Comparison of ENCODE assay signal across 3 cellular contexts in genomic region chr1:248872752-248873408, GRCh38.
TF ChIP-seq lines count a peak whose summit lies in the region.

No MANE protein-coding gene starts in this region.

TF ChIP-seq in HEK293, 187 proteins besides CTCF, POLR2A, EP300 and RAD21 (continues in another document):
- no peak for TF ChIP-seq ZNF701 (tag by site-specific recombination; IDR thresholded peaks at IDR 0.05)
- peak; percentile 9; the same call in 1 of the 2 replicates for TF ChIP-seq ZNF341 (tag by site-specific recombination; IDR thresholded peaks at IDR 0.05; ENCODE audit: low read depth)
- no peak for TF ChIP-seq TSHZ1 (tag by site-specific recombination; IDR thresholded peaks at IDR 0.05; ENCODE audit: borderline replicate concordance)
- TF ChIP-seq KLF9 (tag by site-specific recombination; IDR thresholded peaks at IDR 0.05; ENCODE audit: low read depth), result 0 out of 2 replicates have a peak, but pooled peaks have one; percentile 31
- TF ChIP-seq ZNF335 (tag by site-specific recombination; conservative IDR thresholded peaks at IDR 0.05), result peak; percentile 68
- 0 out of 2 replicates have a peak, but pooled peaks have one; percentile 29 for TF ChIP-seq ZNF580 (tag by site-specific recombination; IDR thresholded peaks at IDR 0.05)
- no peak for TF ChIP-seq ZNF266 (tag by site-specific recombination; IDR thresholded peaks at IDR 0.05; ENCODE audit: low read depth)
- no peak for TF ChIP-seq REST (tag by site-specific recombination; IDR thresholded peaks at IDR 0.05)
- TF ChIP-seq EGR2 (tag by site-specific recombination; IDR thresholded peaks at IDR 0.05; ENCODE audit: low read depth), result 0 out of 2 replicates have a peak, but pooled peaks have one; percentile 8

TF ChIP-seq in SK-N-SH, 30 proteins besides CTCF, POLR2A, EP300 and RAD21:
- TF ChIP-seq GATA2 (CRISPR knock-in tag; IDR thresholded peaks at IDR 0.05) (peak; percentile 71; the same call in 1 of the 2 replicates), MXI1 (IDR thresholded peaks at IDR 0.05; ENCODE audit: low read depth, low read length) (peak; percentile 55; the same call in 1 of the 2 replicates), RFX5 (IDR thresholded peaks at IDR 0.05; ENCODE audit: low read length) (no peak), FOXJ3 (CRISPR knock-in tag; IDR thresholded peaks at IDR 0.05) (peak; percentile 16; the same call in 1 of the 2 replicates), GABPA (IDR thresholded peaks at IDR 0.05; ENCODE audit: low read depth) (no peak), NRF1 (IDR thresholded peaks at IDR 0.05; ENCODE audit: low read depth, low read length) (no peak), TCF12 (IDR thresholded peaks at IDR 0.05) (no peak)

TF ChIP-seq in K562, 482 proteins besides CTCF, POLR2A, EP300 and RAD21 (continues in another document):
- TF ChIP-seq ZFP36 (IDR thresholded peaks at IDR 0.05; ENCODE audit: low read depth, low read length, partially characterized antibody), result peak; percentile 30
- no peak; the same call in 1 of the 2 replicates for TF ChIP-seq TARDBP (IDR thresholded peaks at IDR 0.05)
- TF ChIP-seq TEAD1 (CRISPR knock-in tag; IDR thresholded peaks at IDR 0.05), result peak; percentile 11 to 71; a peak in 3 of 4 replicates
- TF ChIP-seq ZBTB1 (CRISPR knock-in tag; IDR thresholded peaks at IDR 0.05; ENCODE audit: borderline replicate concordance, low read depth), result peak; percentile 95
- peak; percentile 42 for TF ChIP-seq KDM5B (IDR thresholded peaks at IDR 0.05; ENCODE audit: insufficient replicate concordance, low read depth, low read length)
- peak; percentile 5; the same call in 1 of the 2 replicates for TF ChIP-seq ZNF24 (IDR thresholded peaks at IDR 0.05)
- TF ChIP-seq HMBOX1 (IDR thresholded peaks at IDR 0.05), result peak; percentile 79
- peak; percentile 41; the same call in 1 of the 2 replicates for TF ChIP-seq EP400 (IDR thresholded peaks at IDR 0.05)
- no peak for TF ChIP-seq NFATC3 (IDR thresholded peaks at IDR 0.05)
- TF ChIP-seq HMGXB4 (CRISPR knock-in tag; IDR thresholded peaks at IDR 0.05), result 0 out of 2 replicates have a peak, but pooled peaks have one; percentile 21
- TF ChIP-seq ZBTB11 (CRISPR knock-in tag; IDR thresholded peaks at IDR 0.05), result no peak
- TF ChIP-seq CEBPG (CRISPR knock-in tag; IDR thresholded peaks at IDR 0.05), result 0 out of 2 replicates have a peak, but pooled peaks have one; percentile 19
- no peak; a peak in 1 of 4 replicates for TF ChIP-seq CEBPG (tag; conservative IDR thresholded peaks at IDR 0.05 in 1 of 2, IDR thresholded peaks at IDR 0.05 in 1 of 2)
- 0 out of 2 replicates have a peak, but pooled peaks have one; percentile 11 for TF ChIP-seq ARID3B (CRISPR knock-in tag; IDR thresholded peaks at IDR 0.05; ENCODE audit: borderline replicate concordance)
- TF ChIP-seq ZBTB7A (IDR thresholded peaks at IDR 0.05; ENCODE audit: borderline replicate concordance, control insufficient read depth, low read depth, low read length), result peak; percentile 66; the same call in 1 of the 2 replicates
- no peak for TF ChIP-seq JUND (IDR thresholded peaks at IDR 0.05; ENCODE audit: borderline replicate concordance, low read depth, low read length)
- 0 out of 3 replicates have a peak, but pooled peaks have one; percentile 5 for TF ChIP-seq JUND (tag; IDR thresholded peaks at IDR 0.05; ENCODE audit: borderline replicate concordance, low read depth, low read length)
- TF ChIP-seq NCOR1 (IDR thresholded peaks at IDR 0.05), result peak; percentile 27; the same call in 1 of the 2 replicates
- TF ChIP-seq HNRNPLL (IDR thresholded peaks at IDR 0.05; ENCODE audit: low read depth, low read length, poor library complexity, severe bottlenecking), result peak; percentile 10
- peak; percentile 82; the same call in 1 of the 2 replicates for TF ChIP-seq CBFB (CRISPR knock-in tag; IDR thresholded peaks at IDR 0.05)
- 0 out of 2 replicates have a peak, but pooled peaks have one; percentile 10 for TF ChIP-seq CC2D1A (IDR thresholded peaks at IDR 0.05)
- 0 out of 2 replicates have a peak, but pooled peaks have one; percentile 59 for TF ChIP-seq POLR2G (IDR thresholded peaks at IDR 0.05; ENCODE audit: low read depth, low read length)
- TF ChIP-seq SAFB2 (IDR thresholded peaks at IDR 0.05; ENCODE audit: borderline replicate concordance, low read depth, low read length, severe bottlenecking), result no peak
- TF ChIP-seq MEF2D (tag; conservative IDR thresholded peaks at IDR 0.05; ENCODE audit: low read depth), result peak; percentile 88
- TF ChIP-seq CLOCK (CRISPR knock-in tag; IDR thresholded peaks at IDR 0.05; ENCODE audit: borderline replicate concordance), result 0 out of 2 replicates have a peak, but pooled peaks have one; percentile 7
- TF ChIP-seq CHD2 (IDR thresholded peaks at IDR 0.05; ENCODE audit: low read depth, low read length), result no peak
- TF ChIP-seq MAX (CRISPR knock-in tag; IDR thresholded peaks at IDR 0.05), result peak; percentile 61; the same call in 1 of the 2 replicates
- TF ChIP-seq NR2C2 (CRISPR knock-in tag; IDR thresholded peaks at IDR 0.05), result 0 out of 2 replicates have a peak, but pooled peaks have one; percentile 46
- peak; percentile 76; the same call in 1 of the 2 replicates for TF ChIP-seq NR2C2 (tag; IDR thresholded peaks at IDR 0.05)
- TF ChIP-seq ZNF76 (CRISPR knock-in tag; IDR thresholded peaks at IDR 0.05; ENCODE audit: borderline replicate concordance), result 0 out of 2 replicates have a peak, but pooled peaks have one; percentile 35
- TF ChIP-seq NFE2 (IDR thresholded peaks at IDR 0.05; ENCODE audit: low read depth), result peak; percentile 1; the same call in 1 of the 2 replicates
- TF ChIP-seq HDAC8 (tag; IDR thresholded peaks at IDR 0.05), result peak; percentile 34; the same call in 1 of the 2 replicates
- 0 out of 2 replicates have a peak, but pooled peaks have one; percentile 24 for TF ChIP-seq HDGF (IDR thresholded peaks at IDR 0.05)
- 0 out of 2 replicates have a peak, but pooled peaks have one; percentile 77 for TF ChIP-seq TCF7 (IDR thresholded peaks at IDR 0.05; ENCODE audit: borderline replicate concordance)
- TF ChIP-seq MEF2A (IDR thresholded peaks at IDR 0.05; ENCODE audit: control insufficient read depth, low read depth, low read length), result 0 out of 2 replicates have a peak, but pooled peaks have one; percentile 33
- TF ChIP-seq ZNF511 (CRISPR knock-in tag; IDR thresholded peaks at IDR 0.05), result 0 out of 2 replicates have a peak, but pooled peaks have one; percentile 17
- TF ChIP-seq ESRRA (IDR thresholded peaks at IDR 0.05; ENCODE audit: borderline replicate concordance, low read depth), result peak; percentile 50; the same call in 1 of the 2 replicates
- TF ChIP-seq KLF13 (tag; IDR thresholded peaks at IDR 0.05; ENCODE audit: borderline replicate concordance, low read depth), result peak; percentile 75
- TF ChIP-seq AFF4 (CRISPR knock-in tag; IDR thresholded peaks at IDR 0.05), result no peak; the same call in 1 of the 2 replicates
- no peak for TF ChIP-seq LEF1 (IDR thresholded peaks at IDR 0.05)
